In genomic region chr12:108858399-108859074, GRCh38 we compare ENCODE assay signal across 8 cellular contexts. TPM values are rescaled to one million over a fixed set of nuclear protein-coding genes. Genes with fewer than 3 reads are reported as not detected.
A peak's percentile ranks its signal among the peaks of the same experiment; 100 is the strongest.
DNase-seq lines count a peak whose midpoint lies in the region; ATAC-seq, FAIRE-seq and TF ChIP-seq lines count a peak whose summit lies in the region.

No MANE protein-coding gene starts in this region.

- no peak overlapping the region for H3K14ac ChIP-seq in trophoblast cell (ENCODE audit: low read length)

- no peak overlapping the region for H2AK5ac ChIP-seq in trophoblast cell (ENCODE audit: low read length)

- no peak overlapping the region for H3K4ac ChIP-seq in trophoblast cell (ENCODE audit: low read depth, low read length)

- H4K20me1 ChIP-seq in OCI-LY1 (ENCODE audit: insufficient read depth, low read length), result no peaks in the 10 kb centered on the region
- H4K20me1 ChIP-seq in endothelial cell of umbilical vein (replicated peaks; ENCODE audit: control insufficient read depth, extremely low read depth, insufficient read depth, low read length), result no peaks in the 10 kb centered on the region

- H2AFZ ChIP-seq in OCI-LY1 (ENCODE audit: low read length) (no peak overlapping the region), endothelial cell of umbilical vein (ENCODE audit: low read depth, low read length) (peak overlapping the region; percentile 9), trophoblast cell (ENCODE audit: insufficient read depth, low read length, poor library complexity) (peak overlapping the region; percentile 15)

- FAIRE-seq in endothelial cell of umbilical vein (lab: Jason Lieb, UNC), result peak; percentile 56
- no peak for FAIRE-seq in RCC 7860 (lab: Jason Lieb, UNC)

- POLR2A ChIA-PET in endothelial cell of umbilical vein (lab: Charles Lee), result interaction anchor here (0.8 kb wide), 1 partner anchor 1988 kb away, joined by 3 read pairs; no protein-coding TSS in a partner anchor

- H3K4me1 ChIP-seq in OCI-LY1 (ENCODE audit: insufficient read depth, low read length, severe bottlenecking) (peaks cover 16% of the 10 kb centered on the region), endothelial cell of umbilical vein (ENCODE audit: control insufficient read depth, extremely low read depth, insufficient read depth, low read length) (peaks cover 36% of the 10 kb centered on the region), trophoblast cell (ENCODE audit: control insufficient read depth in 1 of 2, insufficient read depth in 2 of 2, low read length in 2 of 2) (peaks cover 19 to 23% of the 10 kb centered on the region in 2 experiments)

- TF ChIP-seq CTCF in OCI-LY1 (IDR thresholded peaks at IDR 0.05; ENCODE audit: low read length) (no peak), endothelial cell of umbilical vein (IDR thresholded peaks at IDR 0.05; ENCODE audit: extremely low read depth in 1 of 2, insufficient read depth in 1 of 2, low read depth in 1 of 2, low read length in 2 of 2) (no peak)

- H4K91ac ChIP-seq in trophoblast cell (ENCODE audit: low read depth, low read length), result no peak overlapping the region

- H2BK120ac ChIP-seq in trophoblast cell (ENCODE audit: insufficient read depth, low read length, poor library complexity), result no peak overlapping the region

- DNase-seq in EL, result peak; percentile 30
- peak; percentile 16 for DNase-seq in endothelial cell of umbilical vein (ENCODE audit: low read depth, low spot score)
- no peak for DNase-seq in trophoblast cell
- DNase-seq in NCI-H2029 treated with DMSO at 0.1 percent for 48 hours (lab: John Stamatoyannopoulos, UW), result no peak
- DNase-seq in activated effector memory CD4-positive, alpha-beta T cell treated with Interleukin-2 at 50 U/mL for 16 hours, result no peak
- DNase-seq in RCC 7860 (ENCODE audit: low spot score), result no peak

- no peaks in the 10 kb centered on the region for H3K9me1 ChIP-seq in endothelial cell of umbilical vein (replicated peaks; ENCODE audit: control insufficient read depth, extremely low read depth, insufficient read depth, low read length)

- no peak overlapping the region for H3K23ac ChIP-seq in trophoblast cell (ENCODE audit: low read length)

- H3K4me3 ChIP-seq in OCI-LY1 (ENCODE audit: low read depth, low read length, poor library complexity, severe bottlenecking), result peak overlapping the region; percentile 64
- no peak overlapping the region for H3K4me3 ChIP-seq in endothelial cell of umbilical vein (replicated peaks in 1 of 3; ENCODE audit: insufficient read depth in 1 of 3, low read depth in 1 of 3, low read length in 3 of 3)
- H3K4me3 ChIP-seq in trophoblast cell (ENCODE audit: low read depth, low read length), result no peak overlapping the region

- dilution Hi-C loops in endothelial cell of umbilical vein (cut with MboI; ENCODE audit: extremely low pct_ligation_motif_present, low sequenced_read_pairs), result no loop called here

- H3K27ac ChIP-seq in OCI-LY1 (ENCODE audit: low read depth, low read length, poor library complexity, severe bottlenecking) (no peak overlapping the region), endothelial cell of umbilical vein (ENCODE audit: insufficient read depth, low read depth, low read length) (no peak overlapping the region), trophoblast cell (ENCODE audit: low read depth, low read length) (no peak overlapping the region)

- peak overlapping the region; percentile 45 for H3K4me2 ChIP-seq in OCI-LY1 (ENCODE audit: low read length)
- H3K4me2 ChIP-seq in endothelial cell of umbilical vein (ENCODE audit: insufficient read depth, low read length), result peak overlapping the region; percentile 1
- H3K4me2 ChIP-seq in trophoblast cell (ENCODE audit: low read length), result peak overlapping the region; percentile 35

- H3K9me3 ChIP-seq in OCI-LY1 (ENCODE audit: low read length), result no peaks in the 10 kb centered on the region
- H3K9me3 ChIP-seq in endothelial cell of umbilical vein (replicated peaks; ENCODE audit: control insufficient read depth, insufficient read depth, low read length), result no peaks in the 10 kb centered on the region
- H3K9me3 ChIP-seq in trophoblast cell (ENCODE audit: insufficient read depth, low read depth, low read length), result peaks cover 4% of the 10 kb centered on the region

- H4K12ac ChIP-seq in trophoblast cell (ENCODE audit: low read depth, low read length), result no peak overlapping the region

- no CpG with 5 or more reads among the region's 16 CpGs for WGBS in trophoblast cell (ENCODE audit: extremely low coverage, insufficient coverage, insufficient read length)

- no peak overlapping the region for H2BK12ac ChIP-seq in trophoblast cell (ENCODE audit: low read length)

- H3K27me3 ChIP-seq in OCI-LY1 (ENCODE audit: insufficient read depth, low read length) (no peaks in the 10 kb centered on the region), endothelial cell of umbilical vein (ENCODE audit: control insufficient read depth in 2 of 2, insufficient read depth in 2 of 2, low read length in 2 of 2) (no peaks in the 10 kb centered on the region), trophoblast cell (ENCODE audit: insufficient read depth, low read length) (no peaks in the 10 kb centered on the region)

- H4K8ac ChIP-seq in trophoblast cell (ENCODE audit: low read depth, low read length), result peak overlapping the region; percentile 5

- H3K36me3 ChIP-seq in OCI-LY1 (ENCODE audit: insufficient read depth, low read length) (no peaks in the 10 kb centered on the region; the same call in 1 of the 2 replicates), endothelial cell of umbilical vein (ENCODE audit: control insufficient read depth in 2 of 2, extremely low read depth in 1 of 2, insufficient read depth in 2 of 2, low read length in 2 of 2) (no peaks in the 10 kb centered on the region), trophoblast cell (ENCODE audit: control insufficient read depth in 1 of 2, insufficient read depth in 2 of 2, low read length in 2 of 2) (peaks cover 0 to 1% of the 10 kb centered on the region in 2 experiments)

- no TSS peak for BruUV-seq in endothelial cell of umbilical vein (replicated peaks; lab: Mats Ljungman, UMichigan)

- CTCF ChIA-PET in endothelial cell of umbilical vein (lab: Charles Lee), result interaction anchor here (1.0 to 2.6 kb wide), 5 partner anchors 34 to 241 kb away, joined by 3 to 14 read pairs (median 4); no protein-coding TSS in a partner anchor

- no peaks in the 10 kb centered on the region for H3K9me2 ChIP-seq in OCI-LY1 (ENCODE audit: low read depth, low read length)

- H2BK5ac ChIP-seq in trophoblast cell (ENCODE audit: low read depth, low read length, poor library complexity), result no peak overlapping the region

- no peak overlapping the region for H3K18ac ChIP-seq in trophoblast cell (ENCODE audit: low read length)

- H3K79me2 ChIP-seq in OCI-LY1 (ENCODE audit: insufficient read depth, low read length), result 0 out of 2 replicates have a peak, but pooled peaks cover 3% of the 10 kb centered on the region
- H3K79me2 ChIP-seq in endothelial cell of umbilical vein (ENCODE audit: control insufficient read depth, insufficient read depth, low read length), result peaks cover 19% of the 10 kb centered on the region
- H3K79me2 ChIP-seq in trophoblast cell (ENCODE audit: control insufficient read depth, insufficient read depth, low read length, poor library complexity), result peaks cover 26% of the 10 kb centered on the region

- H3F3A ChIP-seq in OCI-LY1 (ENCODE audit: insufficient read depth, low read length), result no peaks in the 10 kb centered on the region

- intact Hi-C loops in endothelial cell of umbilical vein (cut with micrococcal nuclease), result no loop called here

- H3K79me1 ChIP-seq in trophoblast cell (ENCODE audit: low read length), result peaks cover 28% of the 10 kb centered on the region

- H3K9ac ChIP-seq in OCI-LY1 (ENCODE audit: low read length) (peak overlapping the region; percentile 57; the same call in 1 of the 2 replicates), endothelial cell of umbilical vein (replicated peaks; ENCODE audit: extremely low read depth, insufficient read depth, low read length) (no peak overlapping the region), trophoblast cell (ENCODE audit: low read length) (peak overlapping the region; percentile 24)

- TF ChIP-seq POLR2A in endothelial cell of umbilical vein (IDR thresholded peaks at IDR 0.05; ENCODE audit: low read depth, low read length), result no peak

- ATAC-seq in GM19351 (IDR thresholded peaks at IDR 0.05; ENCODE audit: unreplicated experiment), result no peak

TF ChIP-seq in endothelial cell of umbilical vein, 7 proteins besides CTCF, POLR2A, EP300 and RAD21 (continues in another document):
- TF ChIP-seq MYC (IDR thresholded peaks at IDR 0.05; ENCODE audit: low read depth, low read length) (no peak), FOS (IDR thresholded peaks at IDR 0.05; ENCODE audit: borderline replicate concordance, insufficient read depth, low read length) (no peak), EZH2 (IDR thresholded peaks at IDR 0.05; ENCODE audit: borderline replicate concordance, low read depth, low read length, severe bottlenecking) (no peak), GATA2 (IDR thresholded peaks at IDR 0.05; ENCODE audit: insufficient read depth, insufficient read length, low read depth, low read length) (no peak), JUN (IDR thresholded peaks at IDR 0.05; ENCODE audit: borderline replicate concordance, insufficient read depth, insufficient read length, low read depth) (no peak), POLR2AphosphoS5 (IDR thresholded peaks at IDR 0.05; ENCODE audit: insufficient read depth, low read depth, low read length) (no peak)

RNA-seq across cellular contexts. Expression of gene SSH1, which starts 1.2 kb away (rescaled TPM):
- total RNA-seq in endothelial cell of umbilical vein, result 57.5 and 71.4 TPM in 2 replicates
- 20.2 and 20.6 TPM in 2 replicates for polyA plus RNA-seq in endothelial cell of umbilical vein
- 14.9 and 18.6 TPM in 2 replicates for polyA plus RNA-seq in endothelial cell of umbilical vein (2011; cell fraction: cytosol; rRNA removed)
- polyA plus RNA-seq in endothelial cell of umbilical vein (2011; cell fraction: nucleus; rRNA removed), result 81.2 and 96.3 TPM in 2 replicates
- polyA plus RNA-seq in endothelial cell of umbilical vein (2012), result 24.5 and 25.2 TPM in 2 replicates
- polyA minus RNA-seq in endothelial cell of umbilical vein, result 93.7 and 104 TPM in 2 replicates
- 11.3 TPM for polyA minus RNA-seq in endothelial cell of umbilical vein (2011; cell fraction: cytosol; rRNA and poly(A)+ RNA removed)
- polyA minus RNA-seq in endothelial cell of umbilical vein (2011; cell fraction: nucleus; rRNA and poly(A)+ RNA removed), result 107 and 110 TPM in 2 replicates
- polyA plus RNA-seq in trophoblast cell (2013), result 28.2 and 30.2 TPM in 2 replicates

RNA-seq across cellular contexts. Expression of gene DAO, which starts 21.4 kb away (rescaled TPM):
- not detected in 2 replicates for total RNA-seq in endothelial cell of umbilical vein
- polyA plus RNA-seq in endothelial cell of umbilical vein, result not detected in 2 replicates
- not detected in 2 replicates for polyA plus RNA-seq in endothelial cell of umbilical vein (2011; cell fraction: cytosol; rRNA removed)
- polyA plus RNA-seq in endothelial cell of umbilical vein (2011; cell fraction: nucleus; rRNA removed), result not detected in 2 replicates
- polyA plus RNA-seq in endothelial cell of umbilical vein (2012), result not detected in 2 replicates
- polyA minus RNA-seq in endothelial cell of umbilical vein, result not detected in 2 replicates
- not detected for polyA minus RNA-seq in endothelial cell of umbilical vein (2011; cell fraction: cytosol; rRNA and poly(A)+ RNA removed)
- not detected in 2 replicates for polyA minus RNA-seq in endothelial cell of umbilical vein (2011; cell fraction: nucleus; rRNA and poly(A)+ RNA removed)
- 0.45 and 0.68 TPM in 2 replicates for polyA plus RNA-seq in trophoblast cell (2013)

Comparison
In these comparisons a context has a peak if more than half of its experiments do, and no peak if none do; other contexts are left out.
1. DNase-seq: peak in EL (single experiment) and endothelial cell of umbilical vein (single experiment); none in trophoblast cell (0 of 2), NCI-H2029 treated with DMSO at 0.1 percent for 48 hours (single experiment), activated effector memory CD4-positive, alpha-beta T cell treated with Interleukin-2 at 50 U/mL for 16 hours (single experiment) and RCC 7860 (single experiment).
2. Peak in every context shown above with its lines, with median percentiles within 50 percentile points of each other: H3K4me2 ChIP-seq.